In genomic region chr9:68730570-68731227, GRCh38 we compare ENCODE assay signal across 24 cellular contexts. TPM values are rescaled to one million over a fixed set of nuclear protein-coding genes. Genes with fewer than 3 reads are reported as not detected.
"Had no signal": no experiment of that assay in that cellular context is flagged by ENCODE, and none has a peak within 500 bp of the region (broad histone marks: within the 10 kb centered on the region; RNA-seq: fewer than 3 reads in every experiment).

No MANE protein-coding gene starts in this region.

- H3K36me3 ChIP-seq: cardiac muscle cell, lower lobe of right lung, sigmoid colon, upper lobe of right lung had no signal

- ATAC-seq: activated CD8-positive, alpha-beta T cell treated with anti-CD3 and anti-CD28 coated beads, Interleukin-2, amount 10 ng/mL, durations not matched to agents 7 days and 5 days; activated naive CD8-positive, alpha-beta T cell treated with anti-CD3 and anti-CD28 coated beads, Interleukin-2, amount 50 U/mL, for 24 hours; left cardiac atrium; lower lobe of right lung; naive thymus-derived CD8-positive, alpha-beta T cell; upper lobe of right lung had no signal

- H3K27ac ChIP-seq: cardiac muscle cell, lower lobe of right lung, sigmoid colon, testis, upper lobe of right lung had no signal

- H3K4me1 ChIP-seq: sigmoid colon, testis, upper lobe of right lung had no signal

- FAIRE-seq: frontal cortex had no signal

- H3K4me3 ChIP-seq: cardiac muscle cell, lower lobe of right lung, sigmoid colon, testis, upper lobe of right lung had no signal

- H3K27me3 ChIP-seq: cardiac muscle cell, sigmoid colon, testis, upper lobe of right lung had no signal

- H3K9me3 ChIP-seq: lower lobe of right lung, sigmoid colon, testis, upper lobe of right lung had no signal

- DNase-seq: activated CD4-positive, alpha-beta T cell treated with anti-CD3 and anti-CD28 coated beads for 1 hour; activated CD4-positive, alpha-beta T cell treated with anti-CD3 and anti-CD28 coated beads, Interleukin-2, amount 50 U/mL, for 1 hour; activated CD8-positive, alpha-beta T cell treated with anti-CD3 and anti-CD28 coated beads, Interleukin-2, amount 10 ng/mL, durations not matched to agents 7 days and 5 days; activated gamma-delta T cell; activated naive CD4-positive, alpha-beta T cell treated with anti-CD3 and anti-CD28 coated beads, Interleukin-2, amount 50 U/mL, for 16 hours; activated naive CD8-positive, alpha-beta T cell treated with anti-CD3 and anti-CD28 coated beads, Interleukin-2, amount 50 U/mL, for 24 hours; dermis blood vessel endothelial cell; effector memory CD4-positive, alpha-beta T cell; islet precursor cell; left cardiac atrium; lower lobe of right lung; mesendoderm; naive thymus-derived CD8-positive, alpha-beta T cell; retina; sigmoid colon; stimulated activated CD4-positive, alpha-beta T cell treated with anti-CD3 and anti-CD28 coated beads, Interleukin-2, amount 100 ng/mL, for 48 hours; stimulated activated naive CD4-positive, alpha-beta T cell; T-helper 1 cell; testis; upper lobe of right lung had no signal

RNA-seq across cellular contexts. Expression of gene PIP5K1B, which starts 25.7 kb away (rescaled TPM):
- total RNA-seq: chondrocyte, dermis blood vessel endothelial cell, osteoblast had no signal
